1 cellular context compared by ENCODE assay signal in the genomic region with DNA sequence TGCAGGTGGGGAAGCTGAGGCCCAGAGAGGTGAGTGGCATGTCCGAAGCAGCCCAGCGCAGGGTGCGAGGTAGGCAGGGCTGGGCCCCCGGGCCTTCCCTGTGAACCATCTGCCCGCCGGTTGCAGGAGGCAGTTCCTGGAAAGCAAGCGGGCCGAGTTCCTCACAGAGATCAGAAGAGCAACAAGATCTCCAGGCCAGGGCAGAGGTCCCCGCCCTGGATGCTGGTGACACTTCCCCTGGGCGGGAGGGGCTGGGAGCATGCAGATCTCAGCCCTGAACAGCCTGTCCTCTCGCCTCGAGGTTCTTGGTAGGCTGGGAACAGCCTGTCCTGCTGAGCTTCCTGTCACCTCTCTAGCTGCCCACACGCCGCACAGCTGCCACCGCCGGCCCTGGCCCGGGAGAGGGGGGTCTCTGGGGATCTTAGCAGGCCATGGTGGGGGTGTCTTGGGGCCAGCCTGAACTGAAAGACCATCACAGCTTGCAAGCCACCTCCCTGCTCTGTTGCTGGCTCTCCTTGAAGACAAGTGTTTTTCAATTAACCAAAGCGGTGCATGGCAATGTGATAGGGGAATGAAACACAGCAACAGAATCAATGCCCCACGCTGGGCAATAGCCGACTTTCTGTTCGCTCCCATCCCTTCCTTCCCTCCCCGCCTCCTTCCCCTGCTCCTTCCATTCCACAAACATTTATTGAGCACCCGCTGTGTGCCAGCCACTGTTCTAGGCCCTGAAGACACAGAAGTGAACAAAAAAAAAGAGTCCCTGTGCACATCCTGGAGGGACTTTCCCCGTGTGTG.
A peak's percentile ranks its signal among the peaks of the same experiment; 100 is the strongest.
TF ChIP-seq lines count a peak whose summit lies in the region.

No MANE protein-coding gene starts in this region.

TF ChIP-seq in K562, 482 proteins besides CTCF, POLR2A, EP300 and RAD21 (continued from another document and continues in another):
- TF ChIP-seq, protein P1, sequence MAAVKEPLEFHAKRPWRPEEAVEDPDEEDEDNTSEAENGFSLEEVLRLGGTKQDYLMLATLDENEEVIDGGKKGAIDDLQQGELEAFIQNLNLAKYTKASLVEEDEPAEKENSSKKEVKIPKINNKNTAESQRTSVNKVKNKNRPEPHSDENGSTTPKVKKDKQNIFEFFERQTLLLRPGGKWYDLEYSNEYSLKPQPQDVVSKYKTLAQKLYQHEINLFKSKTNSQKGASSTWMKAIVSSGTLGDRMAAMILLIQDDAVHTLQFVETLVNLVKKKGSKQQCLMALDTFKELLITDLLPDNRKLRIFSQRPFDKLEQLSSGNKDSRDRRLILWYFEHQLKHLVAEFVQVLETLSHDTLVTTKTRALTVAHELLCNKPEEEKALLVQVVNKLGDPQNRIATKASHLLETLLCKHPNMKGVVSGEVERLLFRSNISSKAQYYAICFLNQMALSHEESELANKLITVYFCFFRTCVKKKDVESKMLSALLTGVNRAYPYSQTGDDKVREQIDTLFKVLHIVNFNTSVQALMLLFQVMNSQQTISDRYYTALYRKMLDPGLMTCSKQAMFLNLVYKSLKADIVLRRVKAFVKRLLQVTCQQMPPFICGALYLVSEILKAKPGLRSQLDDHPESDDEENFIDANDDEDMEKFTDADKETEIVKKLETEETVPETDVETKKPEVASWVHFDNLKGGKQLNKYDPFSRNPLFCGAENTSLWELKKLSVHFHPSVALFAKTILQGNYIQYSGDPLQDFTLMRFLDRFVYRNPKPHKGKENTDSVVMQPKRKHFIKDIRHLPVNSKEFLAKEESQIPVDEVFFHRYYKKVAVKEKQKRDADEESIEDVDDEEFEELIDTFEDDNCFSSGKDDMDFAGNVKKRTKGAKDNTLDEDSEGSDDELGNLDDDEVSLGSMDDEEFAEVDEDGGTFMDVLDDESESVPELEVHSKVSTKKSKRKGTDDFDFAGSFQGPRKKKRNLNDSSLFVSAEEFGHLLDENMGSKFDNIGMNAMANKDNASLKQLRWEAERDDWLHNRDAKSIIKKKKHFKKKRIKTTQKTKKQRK (IDR thresholded peaks at IDR 0.05; ENCODE audit: borderline replicate concordance, low read depth, low read length), result no peak
- TF ChIP-seq CAMTA2 (CRISPR knock-in tag; conservative IDR thresholded peaks at IDR 0.05) (no peak), UBTF (IDR thresholded peaks at IDR 0.05; ENCODE audit: borderline replicate concordance in 1 of 2, low read depth in 2 of 2, low read length in 2 of 2) (no peak), LCOR (CRISPR knock-in tag; IDR thresholded peaks at IDR 0.05) (no peak), SRSF9 (IDR thresholded peaks at IDR 0.05; ENCODE audit: borderline replicate concordance, low read depth, low read length) (no peak), ZNF717 (CRISPR knock-in tag; IDR thresholded peaks at IDR 0.05) (no peak), CBX3 (IDR thresholded peaks at IDR 0.05; ENCODE audit: borderline replicate concordance in 1 of 2, low read length in 2 of 2) (peak in 1 of 2 experiments; percentile 44; a peak in 1 of 3 replicates), USF2 (CRISPR knock-in tag; IDR thresholded peaks at IDR 0.05) (no peak), ZBTB17 (CRISPR knock-in tag; IDR thresholded peaks at IDR 0.05) (no peak), HDAC8 (tag; IDR thresholded peaks at IDR 0.05) (no peak), ZKSCAN8 (CRISPR knock-in tag; IDR thresholded peaks at IDR 0.05) (0 out of 2 replicates have a peak, but pooled peaks have one; percentile 82), NR4A1 (CRISPR knock-in tag; IDR thresholded peaks at IDR 0.05) (no peak), NR4A1 (tag; IDR thresholded peaks at IDR 0.05) (peak; percentile 42; the same call in 1 of the 2 replicates), CBFB (CRISPR knock-in tag; IDR thresholded peaks at IDR 0.05) (no peak), ZEB2 (IDR thresholded peaks at IDR 0.05) (no peak), ZNF277 (CRISPR knock-in tag; IDR thresholded peaks at IDR 0.05; ENCODE audit: borderline replicate concordance) (no peak), PTTG1 (tag; IDR thresholded peaks at IDR 0.05; ENCODE audit: low read depth) (no peak), SRSF7 (optimal IDR thresholded peaks at IDR 0.05; ENCODE audit: low read depth, low read length) (no peak), ATF3 (IDR thresholded peaks at IDR 0.05) (no peak), ATF3 (CRISPR knock-in tag; conservative IDR thresholded peaks at IDR 0.05) (no peak), HMGN3 (IDR thresholded peaks at IDR 0.05; ENCODE audit: borderline replicate concordance, extremely low read depth, insufficient read length, low read depth, low read length) (peak; percentile 30), TFAP4 (CRISPR knock-in tag; IDR thresholded peaks at IDR 0.05; ENCODE audit: borderline replicate concordance) (peak; percentile 56; the same call in 1 of the 2 replicates), KLF16 (IDR thresholded peaks at IDR 0.05) (no peak), ZSCAN32 (CRISPR knock-in tag; IDR thresholded peaks at IDR 0.05) (no peak), ETV1 (tag; conservative IDR thresholded peaks at IDR 0.05; ENCODE audit: low read depth) (peak; percentile 41; the same call in 1 of the 2 replicates), MIER1 (IDR thresholded peaks at IDR 0.05; ENCODE audit: low read depth) (no peak), ERF (CRISPR knock-in tag; IDR thresholded peaks at IDR 0.05) (no peak), HMG20B (CRISPR knock-in tag; IDR thresholded peaks at IDR 0.05) (no peak), RBM14 (IDR thresholded peaks at IDR 0.05; ENCODE audit: borderline replicate concordance, insufficient read depth, low read depth, low read length) (no peak), ZNF41 (CRISPR knock-in tag; conservative IDR thresholded peaks at IDR 0.05) (no peak), GTF3C2 (IDR thresholded peaks at IDR 0.05; ENCODE audit: borderline replicate concordance, extremely low read depth, insufficient read length) (no peak), KDM5B (IDR thresholded peaks at IDR 0.05; ENCODE audit: insufficient replicate concordance, low read depth, low read length) (no peak), ZNF766 (CRISPR knock-in tag; conservative IDR thresholded peaks at IDR 0.05) (no peak), PHF8 (IDR thresholded peaks at IDR 0.05; ENCODE audit: borderline replicate concordance, low read length) (no peak)
- TF ChIP-seq, protein P2, sequence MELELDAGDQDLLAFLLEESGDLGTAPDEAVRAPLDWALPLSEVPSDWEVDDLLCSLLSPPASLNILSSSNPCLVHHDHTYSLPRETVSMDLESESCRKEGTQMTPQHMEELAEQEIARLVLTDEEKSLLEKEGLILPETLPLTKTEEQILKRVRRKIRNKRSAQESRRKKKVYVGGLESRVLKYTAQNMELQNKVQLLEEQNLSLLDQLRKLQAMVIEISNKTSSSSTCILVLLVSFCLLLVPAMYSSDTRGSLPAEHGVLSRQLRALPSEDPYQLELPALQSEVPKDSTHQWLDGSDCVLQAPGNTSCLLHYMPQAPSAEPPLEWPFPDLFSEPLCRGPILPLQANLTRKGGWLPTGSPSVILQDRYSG (tag; conservative IDR thresholded peaks at IDR 0.05; ENCODE audit: low read depth), result 0 out of 2 replicates have a peak, but pooled peaks have one; percentile 34
- TF ChIP-seq, protein P3, sequence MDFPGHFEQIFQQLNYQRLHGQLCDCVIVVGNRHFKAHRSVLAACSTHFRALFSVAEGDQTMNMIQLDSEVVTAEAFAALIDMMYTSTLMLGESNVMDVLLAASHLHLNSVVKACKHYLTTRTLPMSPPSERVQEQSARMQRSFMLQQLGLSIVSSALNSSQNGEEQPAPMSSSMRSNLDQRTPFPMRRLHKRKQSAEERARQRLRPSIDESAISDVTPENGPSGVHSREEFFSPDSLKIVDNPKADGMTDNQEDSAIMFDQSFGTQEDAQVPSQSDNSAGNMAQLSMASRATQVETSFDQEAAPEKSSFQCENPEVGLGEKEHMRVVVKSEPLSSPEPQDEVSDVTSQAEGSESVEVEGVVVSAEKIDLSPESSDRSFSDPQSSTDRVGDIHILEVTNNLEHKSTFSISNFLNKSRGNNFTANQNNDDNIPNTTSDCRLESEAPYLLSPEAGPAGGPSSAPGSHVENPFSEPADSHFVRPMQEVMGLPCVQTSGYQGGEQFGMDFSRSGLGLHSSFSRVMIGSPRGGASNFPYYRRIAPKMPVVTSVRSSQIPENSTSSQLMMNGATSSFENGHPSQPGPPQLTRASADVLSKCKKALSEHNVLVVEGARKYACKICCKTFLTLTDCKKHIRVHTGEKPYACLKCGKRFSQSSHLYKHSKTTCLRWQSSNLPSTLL (IDR thresholded peaks at IDR 0.05), result peak; percentile 90
- TF ChIP-seq, protein P4, sequence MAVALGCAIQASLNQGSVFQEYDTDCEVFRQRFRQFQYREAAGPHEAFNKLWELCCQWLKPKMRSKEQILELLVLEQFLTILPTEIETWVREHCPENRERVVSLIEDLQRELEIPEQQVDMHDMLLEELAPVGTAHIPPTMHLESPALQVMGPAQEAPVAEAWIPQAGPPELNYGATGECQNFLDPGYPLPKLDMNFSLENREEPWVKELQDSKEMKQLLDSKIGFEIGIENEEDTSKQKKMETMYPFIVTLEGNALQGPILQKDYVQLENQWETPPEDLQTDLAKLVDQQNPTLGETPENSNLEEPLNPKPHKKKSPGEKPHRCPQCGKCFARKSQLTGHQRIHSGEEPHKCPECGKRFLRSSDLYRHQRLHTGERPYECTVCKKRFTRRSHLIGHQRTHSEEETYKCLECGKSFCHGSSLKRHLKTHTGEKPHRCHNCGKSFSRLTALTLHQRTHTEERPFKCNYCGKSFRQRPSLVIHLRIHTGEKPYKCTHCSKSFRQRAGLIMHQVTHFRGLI (CRISPR knock-in tag; IDR thresholded peaks at IDR 0.05), result no peak
